In genomic region chr6:95364016-95364604, GRCh38 we compare ENCODE assay signal across 8 cellular contexts.
DNase-seq lines count a peak whose midpoint lies in the region; ATAC-seq and TF ChIP-seq lines count a peak whose summit lies in the region.

No MANE protein-coding gene starts in this region.

- H3K36me3 ChIP-seq in OCI-LY3 (replicated peaks; ENCODE audit: low read depth, low read length): no peaks in the 10 kb centered on the region

- intact Hi-C loops in left cardiac atrium (cut with DNase I): no loop called here
- intact Hi-C loops in natural killer cell (cut with micrococcal nuclease): no loop called here

- no peaks in the 10 kb centered on the region for H3K36me3 Mint-ChIP-seq in natural killer cell

- no peak overlapping the region for H2AFZ ChIP-seq in OCI-LY3 (ENCODE audit: low read depth, low read length)

- no peaks in the 10 kb centered on the region for H3K27me3 ChIP-seq in OCI-LY3 (ENCODE audit: low read depth, low read length)

- H3K27ac ChIP-seq in OCI-LY3 (ENCODE audit: low read length): no peak overlapping the region

- peaks cover 10% of the 10 kb centered on the region; the same call in 1 of the 2 replicates for H3K4me1 ChIP-seq in OCI-LY3 (ENCODE audit: low read length)

- H3K79me2 ChIP-seq in OCI-LY3 (ENCODE audit: low read length): no peaks in the 10 kb centered on the region

- H3K4me1 Mint-ChIP-seq in natural killer cell: no peaks in the 10 kb centered on the region

- peak; percentile 60 for TF ChIP-seq CTCF in OCI-LY3 (IDR thresholded peaks at IDR 0.05; ENCODE audit: low read depth, low read length)
- peak; percentile 34 for TF ChIP-seq CTCF in fibroblast of villous mesenchyme (IDR thresholded peaks at IDR 0.05; ENCODE audit: insufficient read depth, low read depth, low read length)
- no peak for TF ChIP-seq CTCF in natural killer cell (IDR thresholded peaks at IDR 0.05)

- H3K9ac ChIP-seq in OCI-LY3 (ENCODE audit: low read length): no peak overlapping the region

- DNase-seq in DMS79 treated with DMSO at 0.1 percent for 48 hours (lab: John Stamatoyannopoulos, UW) (peak; percentile 5), fibroblast of villous mesenchyme (ENCODE audit: low read depth) (peak; percentile 7), T1000 (lab: John Stamatoyannopoulos, UW) (no peak), left cardiac atrium (no peak), natural killer cell (no peak)

- no peaks in the 10 kb centered on the region for H3K27me3 Mint-ChIP-seq in natural killer cell (ENCODE audit: low read depth in 2 of 2)

- H3K9me3 ChIP-seq in OCI-LY3 (ENCODE audit: insufficient read depth, low read length): no peaks in the 10 kb centered on the region

- H3K9me3 Mint-ChIP-seq in natural killer cell: peaks cover 2% of the 10 kb centered on the region in 2 donors

- no peak overlapping the region for H3K27ac Mint-ChIP-seq in natural killer cell

- H4K20me1 ChIP-seq in OCI-LY3 (ENCODE audit: insufficient read depth, low read length): no peaks in the 10 kb centered on the region

- no peak overlapping the region for H3K4me3 Mint-ChIP-seq in natural killer cell

- H3K4me2 ChIP-seq in OCI-LY3 (ENCODE audit: low read length): 0 out of 2 replicates have a peak overlapping the region, but pooled peaks have one; percentile 7

- H3K4me3 ChIP-seq in OCI-LY3 (ENCODE audit: low read length): no peak overlapping the region
- no peak overlapping the region for H3K4me3 ChIP-seq in fibroblast of villous mesenchyme (ENCODE audit: low read depth, low read length)

- peak; percentile 83 for ATAC-seq in GM21381 (IDR thresholded peaks at IDR 0.05; ENCODE audit: unreplicated experiment)
- ATAC-seq in HG03521 (IDR thresholded peaks at IDR 0.05; ENCODE audit: unreplicated experiment): peak; percentile 62
- no peak for ATAC-seq in left cardiac atrium
- ATAC-seq in natural killer cell: no peak

Comparison
In these comparisons a context has a peak if more than half of its experiments do, and no peak if none do; other contexts are left out.
1. DNase-seq: peak in DMS79 treated with DMSO at 0.1 percent for 48 hours (single experiment) and fibroblast of villous mesenchyme (single experiment); none in T1000 (single experiment), left cardiac atrium (single experiment) and natural killer cell (single experiment).
2. ATAC-seq: peak in GM21381 (single experiment) and HG03521 (single experiment); none in left cardiac atrium (0 of 2) and natural killer cell (0 of 3).